12 cellular contexts compared by ENCODE assay signal in genomic region chr7:100169147-100169850, GRCh38. TPM values are rescaled to one million over a fixed set of nuclear protein-coding genes. Genes with fewer than 3 reads are reported as not detected.
DNase-seq lines count a peak whose midpoint lies in the region; ATAC-seq and TF ChIP-seq lines count a peak whose summit lies in the region.
"Had no signal": no experiment of that assay in that cellular context is flagged by ENCODE, and none has a peak within 500 bp of the region (broad histone marks: within the 10 kb centered on the region; RNA-seq: fewer than 3 reads in every experiment).

No MANE protein-coding gene starts in this region.

- intact Hi-C loops in heart right ventricle (cut with DNase I) = no loop called here
- intact Hi-C loops in left ventricle myocardium superior (cut with micrococcal nuclease) = no loop called here
- intact Hi-C loops in head of caudate nucleus (cut with DNase I) = no loop called here

- H3K4me3 ChIP-seq in heart right ventricle (peak overlapping the region in 3 of 10 donors; percentile 28 to 60 (median 51)), SJCRH30 (peak overlapping the region; percentile 55), endodermal cell (ENCODE audit: low read length) (no peak overlapping the region), tibial nerve (peak overlapping the region in 1 of 4 donors; percentile 57)

- no peak for TF ChIP-seq POLR2A in tibial nerve (IDR thresholded peaks at IDR 0.05)

- no peaks in the 10 kb centered on the region for H3K9me3 Mint-ChIP-seq in endodermal cell

- H3K4me3 Mint-ChIP-seq in endodermal cell = no peak overlapping the region

- H3K27ac ChIP-seq in heart right ventricle (peak overlapping the region in 7 of 10 donors; percentile 15 to 80 (median 65)), SJCRH30 (peak overlapping the region; percentile 63), endodermal cell (ENCODE audit: low read depth, low read length) (no peak overlapping the region), tibial nerve (peak overlapping the region in 3 of 4 donors; percentile 79 to 87 (median 86))

- TF ChIP-seq EP300 in tibial nerve (IDR thresholded peaks at IDR 0.05) = no peak

- peaks cover 39% of the 10 kb centered on the region for H3K4me1 Mint-ChIP-seq in endodermal cell

- WGBS in heart right ventricle, 2 donors = 91 to 94% methylated on average over 11 of the region's 11 CpGs
- WGBS in endodermal cell (ENCODE audit: insufficient coverage in 1 of 2, insufficient read length in 1 of 2), 2 experiments = 83 to 85% methylated on average over 10 to 11 of the region's 11 CpGs
- 86 to 88% methylated on average over 11 of the region's 11 CpGs for WGBS in tibial nerve, 2 donors

- H3K36me3 ChIP-seq in heart right ventricle (no peaks in the 10 kb centered on the region), SJCRH30 (peaks cover under 1% of the 10 kb centered on the region), endodermal cell (ENCODE audit: control insufficient read depth, insufficient read depth, low read length) (no peaks in the 10 kb centered on the region), tibial nerve (no peaks in the 10 kb centered on the region)
- H3K36me3 ChIP-seq: BE2C, stomach had no signal

- peaks cover 32% of the 10 kb centered on the region for H3K27me3 Mint-ChIP-seq in endodermal cell (ENCODE audit: insufficient read depth)

- H3K9me3 ChIP-seq in heart right ventricle (no peaks in the 10 kb centered on the region), SJCRH30 (replicated peaks) (no peaks in the 10 kb centered on the region), endodermal cell (ENCODE audit: control insufficient read depth, low read length) (no peaks in the 10 kb centered on the region), tibial nerve (no peaks in the 10 kb centered on the region)
- H3K9me3 ChIP-seq: BE2C, stomach had no signal

- DNase-seq in heart right ventricle (no peak), left ventricle myocardium superior (no peak), SJCRH30 (peak in 1 of 2 experiments; percentile 53), endodermal cell (peak; percentile 45), tibial nerve (ENCODE audit: low spot score in 2 of 2) (no peak), head of caudate nucleus (no peak)
- DNase-seq: BE2C; stimulated activated CD4-positive, alpha-beta T cell treated with anti-CD3 and anti-CD28 coated beads, Interleukin-12 subunit alpha, Interleukin-12 subunit beta, amount 100 ng/mL, for 4 hours; SW 1271 had no signal

- peaks cover 10% of the 10 kb centered on the region for H3K36me3 Mint-ChIP-seq in endodermal cell (ENCODE audit: low read depth)

- H3K27me3 ChIP-seq in heart right ventricle (peaks cover 0 to 70% (median 35%) of the 10 kb centered on the region in 7 donors), SJCRH30 (no peaks in the 10 kb centered on the region), endodermal cell (ENCODE audit: control insufficient read depth, insufficient read depth, low read length, poor library complexity, severe bottlenecking) (no peaks in the 10 kb centered on the region), tibial nerve (peaks cover 0 to 12% of the 10 kb centered on the region in 2 donors)

- H3K4me1 ChIP-seq in heart right ventricle (peaks cover 2 to 40% (median 23%) of the 10 kb centered on the region in 9 donors), SJCRH30 (peaks cover 13% of the 10 kb centered on the region), endodermal cell (ENCODE audit: control insufficient read depth, insufficient read depth, low read length) (peaks cover 9% of the 10 kb centered on the region), tibial nerve (peaks cover 0 to 47% (median 27%) of the 10 kb centered on the region in 4 donors)

- no peak overlapping the region for H3K27ac Mint-ChIP-seq in endodermal cell

- no peak overlapping the region for H3K9ac ChIP-seq in endodermal cell (ENCODE audit: extremely low read depth, low read length, poor library complexity, severe bottlenecking)

- TF ChIP-seq CTCF in heart right ventricle (IDR thresholded peaks at IDR 0.05) = no peak
- TF ChIP-seq CTCF in endodermal cell (conservative IDR thresholded peaks at IDR 0.05) = no peak
- TF ChIP-seq CTCF in tibial nerve (IDR thresholded peaks at IDR 0.05) = no peak

- ATAC-seq in heart right ventricle (no peak), left ventricle myocardium superior (no peak), GM21381 (IDR thresholded peaks at IDR 0.05; ENCODE audit: unreplicated experiment) (no peak), GM21825 (IDR thresholded peaks at IDR 0.05; ENCODE audit: unreplicated experiment) (no peak)

RNA-seq across cellular contexts. Expression of gene GAL3ST4, which starts 0.9 kb away (rescaled TPM):
- 1 to 10 TPM in 9 of 10 donors, under 1 TPM in 1; 1.00 to 3.1 (median 1.5) TPM for total RNA-seq in heart right ventricle
- polyA plus RNA-seq in heart right ventricle = 1 to 10 TPM; 1.1 to 1.6 TPM
- total RNA-seq in left ventricle myocardium superior = 2.0 TPM
- 7.4 and 8.0 TPM in 2 replicates for total RNA-seq in SJCRH30 (2014; rRNA removed; shearing (Covaris generic))
- total RNA-seq in endodermal cell = 1 to 10 TPM; 3.7 to 3.8 TPM
- polyA plus RNA-seq in endodermal cell (2013, experiment 1 of 2) = 13.3 TPM
- polyA plus RNA-seq in endodermal cell (2013, experiment 2 of 2) = 13.4 TPM
- total RNA-seq in tibial nerve = 1 to 10 TPM; 2.7 to 8.3 (median 3.8) TPM

RNA-seq across cellular contexts. Expression of gene GPC2, which starts 7.9 kb away (rescaled TPM):
- total RNA-seq in heart right ventricle = 1 to 10 TPM in 1 of 10 donors, under 1 TPM in 7, not detected in 2; 0.11 to 1.1 (median 0.50) TPM
- polyA plus RNA-seq in heart right ventricle = under 1 TPM; 0.51 TPM
- total RNA-seq in left ventricle myocardium superior = 0.35 TPM
- total RNA-seq in SJCRH30 (2014; rRNA removed; shearing (Covaris generic)) = 16.7 and 17.2 TPM in 2 replicates
- total RNA-seq in endodermal cell = 10 to 100 TPM; 39.3 to 56.1 TPM
- polyA plus RNA-seq in endodermal cell (2013, experiment 1 of 2) = 130 TPM
- 122 TPM for polyA plus RNA-seq in endodermal cell (2013, experiment 2 of 2)
- 1 to 10 TPM; 1.1 to 3.1 (median 1.7) TPM for total RNA-seq in tibial nerve

RNA-seq across cellular contexts. Expression of gene STAG3, which starts 8.4 kb away (rescaled TPM):
- total RNA-seq in heart right ventricle (1 to 10 TPM in 3 of 10 donors, under 1 TPM in 6, not detected in 1; 0.32 to 1.5 (median 0.47) TPM), left ventricle myocardium superior (0.74 TPM), endodermal cell (1 to 10 TPM; 1.2 to 3.3 TPM), tibial nerve (1 to 10 TPM; 4.2 to 8.2 (median 6.5) TPM)
- polyA plus RNA-seq in heart right ventricle = under 1 TPM; 0.13 to 0.66 TPM
- 0.10 and 1.3 TPM in 2 replicates for total RNA-seq in SJCRH30 (2014; rRNA removed; shearing (Covaris generic))
- 1.4 TPM for polyA plus RNA-seq in endodermal cell (2013, experiment 1 of 2)
- 1.7 TPM for polyA plus RNA-seq in endodermal cell (2013, experiment 2 of 2)

RNA-seq across cellular contexts. Expression of gene TRAPPC14, which starts 10.8 kb away (rescaled TPM):
- total RNA-seq in heart right ventricle (10 to 100 TPM in 1 of 10 donors, 1 to 10 TPM in 9; 3.9 to 10.8 (median 7.6) TPM), left ventricle myocardium superior (6.8 TPM), endodermal cell (10 to 100 TPM; 24.7 to 30.0 TPM), tibial nerve (10 to 100 TPM in 3 of 4 donors, 1 to 10 TPM in 1; 6.9 to 36.9 (median 12.7) TPM)
- 10 to 100 TPM in 1 of 2 donors, 1 to 10 TPM in 1; 7.8 to 17.5 TPM for polyA plus RNA-seq in heart right ventricle
- total RNA-seq in SJCRH30 (2014; rRNA removed; shearing (Covaris generic)) = 9.6 and 15.4 TPM in 2 replicates
- 22.9 TPM for polyA plus RNA-seq in endodermal cell (2013, experiment 1 of 2)
- 18.2 TPM for polyA plus RNA-seq in endodermal cell (2013, experiment 2 of 2)

RNA-seq across cellular contexts. Expression of gene LAMTOR4, which starts 20.6 kb away (rescaled TPM):
- 100 to 1,000 TPM in 1 of 10 donors, 10 to 100 TPM in 9; 72.3 to 102 (median 88.5) TPM for total RNA-seq in heart right ventricle
- polyA plus RNA-seq in heart right ventricle = 100 to 1,000 TPM; 147 to 210 TPM
- total RNA-seq in left ventricle myocardium superior = 104 TPM
- 65.4 and 84.6 TPM in 2 replicates for total RNA-seq in SJCRH30 (2014; rRNA removed; shearing (Covaris generic))
- 100 to 1,000 TPM; 155 to 188 TPM for total RNA-seq in endodermal cell
- polyA plus RNA-seq in endodermal cell (2013, experiment 1 of 2) = 146 TPM
- 131 TPM for polyA plus RNA-seq in endodermal cell (2013, experiment 2 of 2)
- 100 to 1,000 TPM; 226 to 312 (median 252) TPM for total RNA-seq in tibial nerve
